9 cellular contexts compared by ENCODE assay signal in the genomic region with DNA sequence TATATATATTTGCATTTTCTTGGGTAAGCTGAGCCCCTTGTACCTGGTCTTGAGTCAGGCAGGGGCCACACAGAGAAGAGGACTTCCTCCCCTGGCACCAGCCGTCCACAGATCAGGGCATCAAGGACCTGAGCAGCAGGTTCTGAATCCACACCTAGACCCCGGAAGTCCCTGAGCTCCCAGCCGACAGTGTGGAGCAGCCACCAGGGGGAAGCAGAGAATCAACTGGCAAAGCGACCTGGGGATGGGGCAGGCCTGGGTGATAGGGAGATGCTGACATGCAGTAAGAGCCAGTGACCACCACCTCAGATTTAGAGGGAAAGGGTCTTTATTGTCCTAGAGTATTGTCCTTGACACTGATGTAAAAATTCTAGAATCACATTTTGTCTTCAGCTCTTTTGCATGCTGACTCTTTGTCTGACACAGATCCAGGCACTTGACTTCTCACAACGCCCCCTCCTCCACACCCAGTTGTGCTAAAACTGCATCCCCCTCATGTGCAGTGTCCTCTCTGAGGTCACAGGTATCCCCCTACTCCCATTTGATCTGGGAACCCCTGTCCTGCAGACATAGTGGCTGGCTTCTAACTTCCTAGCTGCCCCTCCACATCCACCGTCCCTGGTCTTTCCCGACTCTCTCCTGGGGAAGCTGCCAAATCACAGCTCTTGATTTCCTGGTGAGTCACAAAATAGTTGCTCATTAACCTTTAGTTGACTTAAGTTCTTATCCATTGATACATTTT.
DNase-seq lines count a peak whose midpoint lies in the region; ATAC-seq, FAIRE-seq and TF ChIP-seq lines count a peak whose summit lies in the region.
"Had no signal": no experiment of that assay in that cellular context is flagged by ENCODE, and none has a peak within 500 bp of the region (broad histone marks: within the 10 kb centered on the region; RNA-seq: fewer than 3 reads in every experiment).

No MANE protein-coding gene starts in this region.

- FAIRE-seq in H54 (lab: Jason Lieb, UNC): no peak

- H3K9me2 ChIP-seq in OCI-LY7 (ENCODE audit: insufficient read depth, low read length): no peaks in the 10 kb centered on the region

- no peaks in the 10 kb centered on the region for H3K36me3 ChIP-seq in OCI-LY7 (ENCODE audit: insufficient read depth, low read length)
- H3K36me3 ChIP-seq: suprapubic skin had no signal

- CTCF ChIA-PET in OCI-LY7 (lab: Charles Lee; ENCODE audit: unreplicated experiment): interaction anchor here (0.9 to 2.2 kb wide), 13 partner anchors 9 to 200 kb away, joined by 3 to 9 read pairs (median 3); no protein-coding TSS in a partner anchor

- peak overlapping the region; percentile 33 for H3K27ac ChIP-seq in OCI-LY7 (ENCODE audit: low read depth, low read length, poor library complexity, severe bottlenecking)
- H3K27ac ChIP-seq: suprapubic skin had no signal

- BruUV-seq in OCI-LY7 (replicated peaks; lab: Mats Ljungman, UMichigan): no TSS peak

- H3K4me3 ChIP-seq in OCI-LY7 (ENCODE audit: low read depth, low read length, poor library complexity, severe bottlenecking) (peak overlapping the region; percentile 7), fibroblast of villous mesenchyme (ENCODE audit: low read depth, low read length) (no peak overlapping the region)
- H3K4me3 ChIP-seq: suprapubic skin had no signal

- no peak overlapping the region for H3K4me3 Mint-ChIP-seq in activated T-cell treated with anti-CD3 and anti-CD28 coated beads, Interleukin-2, amount 50 U/mL, for 24 hours

- no peaks in the 10 kb centered on the region for H4K20me1 ChIP-seq in OCI-LY7 (ENCODE audit: insufficient read depth, low read length)

- no peaks in the 10 kb centered on the region for H3K27me3 Mint-ChIP-seq in activated T-cell treated with anti-CD3 and anti-CD28 coated beads, Interleukin-2, amount 50 U/mL, for 24 hours

- peak overlapping the region; percentile 71; the same call in 1 of the 2 replicates for H2AFZ ChIP-seq in OCI-LY7 (ENCODE audit: low read length)

- peaks cover 19% of the 10 kb centered on the region for H3K4me1 ChIP-seq in OCI-LY7 (ENCODE audit: insufficient read depth, low read length, poor library complexity, severe bottlenecking)

- no peak for TF ChIP-seq POLR2A in H54 (IDR thresholded peaks at IDR 0.05; ENCODE audit: low read depth, low read length)

- H3K4me2 ChIP-seq in OCI-LY7 (ENCODE audit: low read length): peak overlapping the region; percentile 65

- H3K27ac Mint-ChIP-seq in activated T-cell treated with anti-CD3 and anti-CD28 coated beads, Interleukin-2, amount 50 U/mL, for 24 hours: peak overlapping the region; percentile 82

- no peaks in the 10 kb centered on the region for H3K9me3 ChIP-seq in OCI-LY7 (ENCODE audit: low read length)
- H3K9me3 ChIP-seq: suprapubic skin had no signal

- H3K36me3 Mint-ChIP-seq in activated T-cell treated with anti-CD3 and anti-CD28 coated beads, Interleukin-2, amount 50 U/mL, for 24 hours (ENCODE audit: low read depth): no peaks in the 10 kb centered on the region

- no peaks in the 10 kb centered on the region for H3K9me3 Mint-ChIP-seq in activated T-cell treated with anti-CD3 and anti-CD28 coated beads, Interleukin-2, amount 50 U/mL, for 24 hours

- intact Hi-C loops in OCI-LY7 (cut with micrococcal nuclease; ENCODE audit: unreplicated experiment): loop anchor here (5.0 kb wide), 1 partner anchor 204 kb away; no protein-coding TSS in a partner anchor

- TF ChIP-seq CTCF in OCI-LY7 (conservative IDR thresholded peaks at IDR 0.05; ENCODE audit: low read length) (peak; percentile 93), fibroblast of villous mesenchyme (IDR thresholded peaks at IDR 0.05; ENCODE audit: insufficient read depth, low read depth, low read length) (peak; percentile 79)

- ATAC-seq in GM18498 (IDR thresholded peaks at IDR 0.05; ENCODE audit: unreplicated experiment) (no peak), HG02840 (IDR thresholded peaks at IDR 0.05; ENCODE audit: low FRiP score, unreplicated experiment) (no peak)

- peaks cover 25% of the 10 kb centered on the region for H3K4me1 Mint-ChIP-seq in activated T-cell treated with anti-CD3 and anti-CD28 coated beads, Interleukin-2, amount 50 U/mL, for 24 hours (ENCODE audit: low read depth)

- POLR2A ChIA-PET in OCI-LY7 (lab: Charles Lee): interaction anchor here (0.5 to 1.6 kb wide), 4 partner anchors 30 to 130 kb away, joined by 3 to 4 read pairs (median 4); no protein-coding TSS in a partner anchor

- no peaks in the 10 kb centered on the region for H3K79me2 ChIP-seq in OCI-LY7 (ENCODE audit: insufficient read depth, low read depth, low read length)

- DNase-seq in CD1c-positive myeloid dendritic cell (ENCODE audit: extremely low spot score) (peak; percentile 72), H54 (ENCODE audit: insufficient read length, low spot score) (peak; percentile 38), OCI-LY7 (ENCODE audit: low spot score) (peak; percentile 86), fibroblast of villous mesenchyme (ENCODE audit: low read depth) (peak; percentile 24), renal cortical epithelial cell (ENCODE audit: low read depth) (peak; percentile 75)
- peak; percentile 81 for DNase-seq in activated T-cell treated with anti-CD3 and anti-CD28 coated beads, Interleukin-2, amount 50 U/mL, for 24 hours

Comparison
In these comparisons a context has a peak if more than half of its experiments do, and no peak if none do; other contexts are left out.
1. DNase-seq: peak in every context shown above with its lines; median percentile 86 in OCI-LY7; 81 in activated T-cell treated with anti-CD3 and anti-CD28 coated beads, Interleukin-2, amount 50 U/mL, for 24 hours; 75 in renal cortical epithelial cell; 72 in CD1c-positive myeloid dendritic cell; 38 in H54; 24 in fibroblast of villous mesenchyme.